In the genomic region with DNA sequence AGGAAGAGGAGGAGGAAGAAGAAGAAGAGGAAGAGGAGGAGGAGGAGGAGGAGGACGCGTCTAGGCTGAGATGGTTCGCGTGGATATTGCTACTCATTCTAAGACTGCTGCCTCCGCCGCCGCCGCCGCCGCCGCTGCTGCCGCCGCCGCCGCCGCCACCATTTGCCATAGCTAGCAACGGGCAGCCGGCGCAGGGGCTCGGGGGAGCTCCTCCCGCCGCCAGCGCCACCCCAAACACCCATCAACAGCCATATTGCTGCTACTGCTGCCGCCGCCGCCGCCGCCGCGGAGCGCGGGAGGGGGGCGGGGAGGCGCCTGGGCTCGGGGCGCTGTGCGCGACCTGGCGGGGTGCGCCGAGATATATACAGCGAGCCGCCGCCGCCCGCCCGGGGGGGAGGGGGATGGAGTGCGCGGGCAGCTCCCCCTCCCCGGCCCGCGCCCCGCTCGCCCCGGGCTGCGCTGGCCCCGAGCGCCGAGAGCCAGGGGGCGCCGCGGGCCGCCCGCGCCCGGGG, we compare ENCODE assay signal across 8 cellular contexts. TPM values are rescaled to one million over a fixed set of nuclear protein-coding genes. Genes with fewer than 3 reads are reported as not detected.
DNase-seq lines count a peak whose midpoint lies in the region; FAIRE-seq and TF ChIP-seq lines count a peak whose summit lies in the region.

Gene KCNMA1 (minus strand): TSS at position 335 of the 512 bp plus-strand sequence.

- BruUV-seq in A673 (replicated peaks; lab: Mats Ljungman, UMichigan) = no TSS peak

- peak within 1 kb of the TSS; percentile 31 for H3K4me3 ChIP-seq in A673 (ENCODE audit: low read depth, low read length, poor library complexity, severe bottlenecking)
- peak within 1 kb of the TSS; percentile 66 for H3K4me3 ChIP-seq in fibroblast of villous mesenchyme (ENCODE audit: low read depth, low read length)
- H3K4me3 ChIP-seq in neuron (ENCODE audit: low read length) = peak within 1 kb of the TSS; percentile 34
- H3K4me3 ChIP-seq in HAP-1 = no peak within 1 kb of the TSS

- CTCF ChIA-PET in A673 (lab: Charles Lee) = no interaction called here

- peak; percentile 29 for DNase-seq in A673 (ENCODE audit: low spot score)
- peak; percentile 67 for DNase-seq in GM13977 (ENCODE audit: low spot score)
- peak; percentile 57 for DNase-seq in T1000 (lab: John Stamatoyannopoulos, UW)
- DNase-seq in fibroblast of villous mesenchyme (ENCODE audit: low read depth) = peak; percentile 44
- no peak for DNase-seq in 8988T
- no peak for DNase-seq in HAP-1 (ENCODE audit: low spot score in 2 of 2)
- DNase-seq in GM19239 (ENCODE audit: insufficient read length, low spot score) = no peak

- H3K9me3 ChIP-seq in A673 (ENCODE audit: low read depth, low read length, poor library complexity, severe bottlenecking) (no peaks in the 10 kb centered on the region), neuron (ENCODE audit: low read length) (no peaks in the 10 kb centered on the region), HAP-1 (no peaks in the 10 kb centered on the region)

- POLR2A ChIA-PET in A673 (lab: Charles Lee; ENCODE audit: low non-redundant PET) = no interaction called here

- in situ Hi-C loops in GM13977 (cut with MboI; ENCODE audit: low pct_unique_long_range_greater_than_20kb, low sequenced_read_pairs, unreplicated experiment) (loop anchor here (25.0 kb wide), 1 partner anchor 225 kb away; no protein-coding TSS in a partner anchor), HAP-1 (cut with MboI; ENCODE audit: low sequenced_read_pairs) (no loop called here)

- TF ChIP-seq CTCF in A673 (conservative IDR thresholded peaks at IDR 0.05; ENCODE audit: low read depth, low read length) (no peak), GM13977 (IDR thresholded peaks at IDR 0.05; ENCODE audit: extremely low read depth, insufficient read depth, missing control alignments) (no peak), fibroblast of villous mesenchyme (IDR thresholded peaks at IDR 0.05; ENCODE audit: insufficient read depth, low read depth, low read length) (no peak)

- FAIRE-seq in GM19239 (lab: Jason Lieb, UNC) = no peak

- peaks cover 4% of the 10 kb centered on the region for H3K4me1 ChIP-seq in A673 (ENCODE audit: insufficient read depth, low read length, poor library complexity, severe bottlenecking)
- H3K4me1 ChIP-seq in neuron (ENCODE audit: insufficient read depth, low read length) = peaks cover 5% of the 10 kb centered on the region
- H3K4me1 ChIP-seq in HAP-1 = no peaks in the 10 kb centered on the region

- peak within 1 kb of the TSS; percentile 52 for H2AFZ ChIP-seq in neuron (ENCODE audit: low read depth, low read length)

- peaks cover 80% of the 10 kb centered on the region for H3K27me3 ChIP-seq in A673 (replicated peaks; ENCODE audit: insufficient read depth, low read depth, low read length, poor library complexity)
- peaks cover 77% of the 10 kb centered on the region for H3K27me3 ChIP-seq in neuron (ENCODE audit: insufficient read depth, low read length)
- H3K27me3 ChIP-seq in HAP-1 (ENCODE audit: low read depth) = peaks cover 57% of the 10 kb centered on the region

- H3K27ac ChIP-seq in A673 (ENCODE audit: low read depth, low read length, poor library complexity, severe bottlenecking) = no peak within 1 kb of the TSS

- no peaks in the 10 kb centered on the region for H3K36me3 ChIP-seq in A673 (ENCODE audit: insufficient read depth, low read length, poor library complexity, severe bottlenecking)
- no peaks in the 10 kb centered on the region for H3K36me3 ChIP-seq in neuron (ENCODE audit: insufficient read depth, low read length)
- no peaks in the 10 kb centered on the region for H3K36me3 ChIP-seq in HAP-1 (replicated peaks)

- intact Hi-C loops in A673 (cut with micrococcal nuclease; ENCODE audit: unreplicated experiment) = no loop called here

RNA-seq across cellular contexts. Expression of gene KCNMA1, which starts in this region (rescaled TPM):
- total RNA-seq in A673 (2021) (0.84 and 1.3 TPM in 2 replicates), fibroblast of villous mesenchyme (11.0 and 36.7 TPM in 2 replicates)

Comparison
In these comparisons a context has a peak if more than half of its experiments do, and no peak if none do; other contexts are left out.
1. DNase-seq: peak in A673 (single experiment), GM13977 (single experiment), T1000 (single experiment) and fibroblast of villous mesenchyme (single experiment); none in 8988T (single experiment), HAP-1 (0 of 2) and GM19239 (single experiment).